ENCODE assay signal across 19 cellular contexts in genomic region chr13:27981006-27981708, GRCh38. TPM values are rescaled to one million over a fixed set of nuclear protein-coding genes. Genes with fewer than 3 reads are reported as not detected.
"Had no signal": no experiment of that assay in that cellular context is flagged by ENCODE, and none has a peak within 500 bp of the region (broad histone marks: within the 10 kb centered on the region; RNA-seq: fewer than 3 reads in every experiment).

No MANE protein-coding gene starts in this region.

- H3K4me3 Mint-ChIP-seq: activated naive CD8-positive, alpha-beta T cell treated with anti-CD3 and anti-CD28 coated beads, Interleukin-2, amount 10 ng/mL, durations not matched to agents 7 days and 5 days; activated T-cell treated with anti-CD3 and anti-CD28 coated beads, Interleukin-2, amount 50 U/mL, for 24 hours; neural progenitor cell; T-helper 1 cell treated with Interleukin-12 subunit alpha and Interleukin-12 subunit beta and Interleukin-4 antibody, amounts not matched to agents 30 μg/mL and 1 μg/mL, for 36 hours had no signal

- H3K36me3 Mint-ChIP-seq: activated naive CD8-positive, alpha-beta T cell treated with anti-CD3 and anti-CD28 coated beads, Interleukin-2, amount 10 ng/mL, durations not matched to agents 7 days and 5 days; neural progenitor cell had no signal

- H3K9ac ChIP-seq: neural progenitor cell, SK-N-SH had no signal

- ATAC-seq: gastrocnemius medialis, heart right ventricle had no signal

- H3K27ac ChIP-seq: breast epithelium, gastrocnemius medialis, heart right ventricle, left ventricle myocardium inferior, neural progenitor cell, pancreas, upper lobe of left lung had no signal

- H3K4me3 ChIP-seq: heart right ventricle, left ventricle myocardium inferior, neural progenitor cell, upper lobe of left lung had no signal

- H3K4me1 ChIP-seq: neural progenitor cell had no signal

- H3K27ac Mint-ChIP-seq: activated naive CD8-positive, alpha-beta T cell treated with anti-CD3 and anti-CD28 coated beads, Interleukin-2, amount 10 ng/mL, durations not matched to agents 7 days and 5 days; activated T-cell treated with anti-CD3 and anti-CD28 coated beads, Interleukin-2, amount 50 U/mL, for 24 hours; neural progenitor cell; T-helper 1 cell treated with Interleukin-12 subunit alpha and Interleukin-12 subunit beta and Interleukin-4 antibody, amounts not matched to agents 30 μg/mL and 1 μg/mL, for 36 hours had no signal

- H3K36me3 ChIP-seq: breast epithelium, gastrocnemius medialis, heart right ventricle, left ventricle myocardium inferior, neural progenitor cell, pancreas, upper lobe of left lung had no signal

- DNase-seq: activated CD4-positive, alpha-beta T cell treated with anti-CD3 and anti-CD28 coated beads, Interleukin-2, amount 50 U/mL, for 1 hour; activated CD4-positive, CD25-positive, alpha-beta regulatory T cell; activated naive CD8-positive, alpha-beta T cell treated with anti-CD3 and anti-CD28 coated beads, Interleukin-2, amount 10 ng/mL, durations not matched to agents 7 days and 5 days; activated T-cell treated with anti-CD3 and anti-CD28 coated beads, Interleukin-2, amount 50 U/mL, for 24 hours; aorta; gastrocnemius medialis; heart right ventricle; kidney; left ventricle myocardium inferior; mesenchymal stem cell; SK-N-SH; stimulated activated CD4-positive, alpha-beta T cell treated with anti-CD3 and anti-CD28 coated beads, Interleukin-1b, Interleukin-23, amount 100 ng/mL, for 48 hours; stimulated activated naive CD4-positive, alpha-beta T cell treated with Interleukin-2 at 50 U/mL for 16 hours; upper lobe of left lung had no signal

- H3K9me3 Mint-ChIP-seq: activated naive CD8-positive, alpha-beta T cell treated with anti-CD3 and anti-CD28 coated beads, Interleukin-2, amount 10 ng/mL, durations not matched to agents 7 days and 5 days; activated T-cell treated with anti-CD3 and anti-CD28 coated beads, Interleukin-2, amount 50 U/mL, for 24 hours; neural progenitor cell; T-helper 1 cell treated with Interleukin-12 subunit alpha and Interleukin-12 subunit beta and Interleukin-4 antibody, amounts not matched to agents 30 μg/mL and 1 μg/mL, for 36 hours had no signal

- H3K9me3 ChIP-seq: breast epithelium, gastrocnemius medialis, heart right ventricle, left ventricle myocardium inferior, pancreas, SK-N-SH, upper lobe of left lung had no signal

RNA-seq across cellular contexts. Expression of gene URAD, which starts 7.3 kb away (rescaled TPM):
- total RNA-seq: activated naive CD8-positive, alpha-beta T cell treated with anti-CD3 and anti-CD28 coated beads, Interleukin-2, amount 10 ng/mL, durations not matched to agents 7 days and 5 days; aorta; fibroblast of lung; gastrocnemius medialis; heart right ventricle; kidney; left ventricle myocardium inferior; pancreas had no signal

RNA-seq across cellular contexts. Expression of gene CDX2, which starts 12.0 kb away (rescaled TPM):
- total RNA-seq: activated naive CD8-positive, alpha-beta T cell treated with anti-CD3 and anti-CD28 coated beads, Interleukin-2, amount 10 ng/mL, durations not matched to agents 7 days and 5 days; aorta; fibroblast of lung; heart right ventricle; kidney; left ventricle myocardium inferior had no signal
